ENCODE assay signal across 16 cellular contexts in genomic region chr16:632486-633335, GRCh38.
"Had no signal": no experiment of that assay in that cellular context is flagged by ENCODE, and none has a peak within 500 bp of the region (broad histone marks: within the 10 kb centered on the region; RNA-seq: fewer than 3 reads in every experiment).

No MANE protein-coding gene starts in this region.

- H3K4me3 Mint-ChIP-seq: activated CD8-positive, alpha-beta memory T cell treated with anti-CD3 and anti-CD28 coated beads, Interleukin-2, amount 10 ng/mL, durations not matched to agents 7 days and 5 days; activated naive CD8-positive, alpha-beta T cell; activated T-cell treated with anti-CD3 and anti-CD28 coated beads, Interleukin-2, amount 50 U/mL, for 4 hours; immature natural killer cell; natural killer cell treated with Interleukin-12 subunit alpha and Interleukin-12 subunit beta and Interleukin-15 and Interleukin-18, amount 100 ng/mL, for 72 hours; stimulated activated naive CD8-positive, alpha-beta T cell treated with anti-CD3 and anti-CD28 coated beads, Interleukin-15, amount 100 ng/mL, for 72 hours; T-helper 2 cell treated with Interferon-gamma antibody and Interleukin-4, amounts not matched to agents 5 μg/mL and 100 μg/mL, for 36 hours had no signal

- H3K27ac ChIP-seq: testis had no signal

- H3K27me3 Mint-ChIP-seq: activated CD8-positive, alpha-beta memory T cell treated with anti-CD3 and anti-CD28 coated beads, Interleukin-2, amount 10 ng/mL, durations not matched to agents 7 days and 5 days; activated naive CD8-positive, alpha-beta T cell; natural killer cell treated with Interleukin-12 subunit alpha and Interleukin-12 subunit beta and Interleukin-15 and Interleukin-18, amount 100 ng/mL, for 72 hours had no signal

- H3K27ac Mint-ChIP-seq: activated CD8-positive, alpha-beta memory T cell treated with anti-CD3 and anti-CD28 coated beads, Interleukin-2, amount 10 ng/mL, durations not matched to agents 7 days and 5 days; activated naive CD8-positive, alpha-beta T cell; immature natural killer cell; natural killer cell treated with Interleukin-12 subunit alpha and Interleukin-12 subunit beta and Interleukin-15 and Interleukin-18, amount 100 ng/mL, for 72 hours; stimulated activated naive CD8-positive, alpha-beta T cell treated with anti-CD3 and anti-CD28 coated beads, Interleukin-15, amount 100 ng/mL, for 72 hours; T-helper 2 cell treated with Interferon-gamma antibody and Interleukin-4, amounts not matched to agents 5 μg/mL and 100 μg/mL, for 36 hours had no signal

- ATAC-seq: activated CD8-positive, alpha-beta memory T cell treated with anti-CD3 and anti-CD28 coated beads, Interleukin-2, amount 10 ng/mL, durations not matched to agents 7 days and 5 days; activated T-cell treated with anti-CD3 and anti-CD28 coated beads, Interleukin-2, amount 50 U/mL, for 4 hours; esophagus mucosa; left colon; natural killer cell treated with Interleukin-12 subunit alpha and Interleukin-12 subunit beta and Interleukin-15 and Interleukin-18, amount 100 ng/mL, for 72 hours; stimulated activated naive CD8-positive, alpha-beta T cell treated with anti-CD3 and anti-CD28 coated beads, Interleukin-15, amount 100 ng/mL, for 72 hours had no signal

- H3K36me3 Mint-ChIP-seq: activated CD8-positive, alpha-beta memory T cell treated with anti-CD3 and anti-CD28 coated beads, Interleukin-2, amount 10 ng/mL, durations not matched to agents 7 days and 5 days; activated naive CD8-positive, alpha-beta T cell; natural killer cell treated with Interleukin-12 subunit alpha and Interleukin-12 subunit beta and Interleukin-15 and Interleukin-18, amount 100 ng/mL, for 72 hours had no signal

- H3K4me3 ChIP-seq: testis had no signal

- H3K27me3 ChIP-seq: testis had no signal

- DNase-seq: activated CD4-positive, alpha-beta T cell treated with anti-CD3 and anti-CD28 coated beads, Interleukin-2, amount 50 U/mL, for 4 hours; activated CD4-positive, CD25-positive, alpha-beta regulatory T cell treated with anti-CD3 and anti-CD28 coated beads, Interleukin-2, amount 50 U/mL, for 72 hours; activated CD8-positive, alpha-beta memory T cell treated with anti-CD3 and anti-CD28 coated beads, Interleukin-2, amount 10 ng/mL, durations not matched to agents 7 days and 5 days; activated gamma-delta T cell; activated T-cell treated with anti-CD3 and anti-CD28 coated beads, Interleukin-2, amount 50 U/mL, for 4 hours; immature natural killer cell; left colon; stimulated activated CD4-positive, alpha-beta T cell treated with anti-CD3 and anti-CD28 coated beads, Interleukin-15, amount 100 ng/mL, for 24 hours; stimulated activated CD4-positive, alpha-beta T cell treated with anti-CD3 and anti-CD28 coated beads, Interleukin-4, amount 100 ng/mL, for 4 hours; stimulated activated naive CD8-positive, alpha-beta T cell treated with anti-CD3 and anti-CD28 coated beads, Interleukin-15, amount 100 ng/mL, for 72 hours; SW 1271; testis had no signal

- H3K9me3 Mint-ChIP-seq: activated T-cell treated with anti-CD3 and anti-CD28 coated beads, Interleukin-2, amount 50 U/mL, for 4 hours; natural killer cell treated with Interleukin-12 subunit alpha and Interleukin-12 subunit beta and Interleukin-15 and Interleukin-18, amount 100 ng/mL, for 72 hours; stimulated activated naive CD8-positive, alpha-beta T cell treated with anti-CD3 and anti-CD28 coated beads, Interleukin-15, amount 100 ng/mL, for 72 hours; T-helper 2 cell treated with Interferon-gamma antibody and Interleukin-4, amounts not matched to agents 5 μg/mL and 100 μg/mL, for 36 hours had no signal

- H3K9me3 ChIP-seq: testis had no signal
